2 cellular contexts compared by ENCODE assay signal in genomic region chr16:58236831-58237230, GRCh38.
TF ChIP-seq lines count a peak whose summit lies in the region.

No MANE protein-coding gene starts in this region.

TF ChIP-seq in HCT116, 20 proteins besides CTCF, POLR2A, EP300 and RAD21:
- TF ChIP-seq SP1 (IDR thresholded peaks at IDR 0.05; ENCODE audit: low read depth) (no peak), POLR2AphosphoS5 (IDR thresholded peaks at IDR 0.05; ENCODE audit: low read depth, low read length) (no peak), CEBPB (IDR thresholded peaks at IDR 0.05; ENCODE audit: low read depth) (no peak), REST (IDR thresholded peaks at IDR 0.05; ENCODE audit: low read depth) (no peak), SRF (IDR thresholded peaks at IDR 0.05; ENCODE audit: low read depth) (no peak), TCF7L2 (IDR thresholded peaks at IDR 0.05; ENCODE audit: borderline replicate concordance, extremely low read depth, insufficient read depth, insufficient read length) (no peak), ZBTB33 (IDR thresholded peaks at IDR 0.05; ENCODE audit: extremely low read depth, insufficient replicate concordance, low read length) (no peak), JUND (IDR thresholded peaks at IDR 0.05) (no peak)

TF ChIP-seq in WTC11, 78 proteins besides CTCF, POLR2A, EP300 and RAD21:
- no peak for TF ChIP-seq CDX4 (CRISPR knock-in tag; IDR thresholded peaks at IDR 0.05; ENCODE audit: borderline replicate concordance)
- TF ChIP-seq GRHL2 (CRISPR knock-in tag; IDR thresholded peaks at IDR 0.05; ENCODE audit: insufficient replicate concordance, severe bottlenecking), result no peak
